32 cellular contexts compared by ENCODE assay signal in genomic region chr15:56148099-56148498, GRCh38.
"Had no signal": no experiment of that assay in that cellular context is flagged by ENCODE, and none has a peak within 500 bp of the region (broad histone marks: within the 10 kb centered on the region; RNA-seq: fewer than 3 reads in every experiment).

No MANE protein-coding gene starts in this region.

- H3K27me3 Mint-ChIP-seq: activated B cell treated with CpG ODN at 0.5 μM for 24 hours; activated CD4-positive, alpha-beta T cell treated with anti-CD3 and anti-CD28 coated beads, Interleukin-2, amount 10 ng/mL, durations not matched to agents 24 days and 14 days; activated naive CD4-positive, alpha-beta T cell treated with anti-CD3 and anti-CD28 coated beads, Interleukin-2, amount 50 U/mL, for 24 hours; activated T-cell treated with anti-CD3 and anti-CD28 coated beads, Interleukin-2, amount 50 U/mL, for 24 hours; T-cell; T-helper 17 cell had no signal

- H3K4me2 ChIP-seq: PC-9 had no signal

- H3K27ac Mint-ChIP-seq: activated B cell treated with CpG ODN at 0.5 μM for 24 hours; activated CD4-positive, alpha-beta T cell treated with anti-CD3 and anti-CD28 coated beads, Interleukin-2, amount 10 ng/mL, durations not matched to agents 24 days and 14 days; activated CD8-positive, alpha-beta T cell treated with anti-CD3 and anti-CD28 coated beads, Interleukin-2, amount 10 ng/mL, durations not matched to agents 7 days and 5 days; activated naive CD4-positive, alpha-beta T cell treated with anti-CD3 and anti-CD28 coated beads, Interleukin-2, amount 50 U/mL, for 24 hours; activated T-cell treated with anti-CD3 and anti-CD28 coated beads, Interleukin-2, amount 50 U/mL, for 24 hours; activated T-helper 2 cell treated with anti-CD3 and anti-CD28 coated beads, Interferon-gamma antibody, Interleukin-2, Interleukin-4, amounts not matched to agents 10 μg/mL and 5 μg/mL and 100 μg/mL, durations not matched to agents 14 hours and 24 hours and 36 hours; T-cell had no signal

- DNase-seq: activated B cell treated with CpG ODN at 0.5 μM for 24 hours; activated CD4-positive, alpha-beta T cell treated with anti-CD3 and anti-CD28 coated beads, Interleukin-2, amount 10 ng/mL, durations not matched to agents 24 days and 14 days; activated CD4-positive, alpha-beta T cell treated with anti-CD3 and anti-CD28 coated beads, Interleukin-2, amount 50 U/mL, for 4 hours; activated CD4-positive, CD25-positive, alpha-beta regulatory T cell treated with anti-CD3 and anti-CD28 coated beads, Interleukin-2, amount 50 U/mL, for 72 hours; activated CD8-positive, alpha-beta T cell treated with anti-CD3 and anti-CD28 coated beads, Interleukin-2, amount 10 ng/mL, durations not matched to agents 7 days and 5 days; activated gamma-delta T cell; activated naive CD4-positive, alpha-beta T cell treated with Interleukin-2 at 50 U/mL for 16 hours; activated T-cell treated with anti-CD3 and anti-CD28 coated beads, Interleukin-2, amount 50 U/mL, for 24 hours; amygdala; NCI-H1105 treated with DMSO at 0.1 percent for 48 hours; NCI-H1436; NCI-H1694; NCI-H1930; NCI-H2081 treated with DMSO at 0.1 percent for 48 hours; NCI-H345; NCI-H526; NCI-H748 treated with DMSO at 0.1 percent for 48 hours; NK-92 treated with Interleukin-12 subunit alpha and Interleukin-12 subunit beta, amount 100 ng/mL, for 24 hours; PC-9; SIG-M5; T-cell; T-helper 17 cell; T-helper 9 cell had no signal

- H2AFZ ChIP-seq: PC-9 had no signal

- H3K9me3 Mint-ChIP-seq: activated B cell treated with CpG ODN at 0.5 μM for 24 hours had no signal

- H3K4me3 ChIP-seq: ascending aorta, cardiac muscle cell, PC-9 had no signal

- H3K27me3 ChIP-seq: ascending aorta, cardiac muscle cell had no signal

- FAIRE-seq: RCC 7860 had no signal

- ATAC-seq: activated CD8-positive, alpha-beta T cell treated with anti-CD3 and anti-CD28 coated beads, Interleukin-2, amount 10 ng/mL, durations not matched to agents 7 days and 5 days; Right ventricle myocardium inferior; SK-N-SH treated with all-trans-retinoic acid at 6 μM for 48 hours; T-cell; T-helper 17 cell had no signal

- H3K4me1 ChIP-seq: ascending aorta had no signal

- H3K27ac ChIP-seq: ascending aorta, cardiac muscle cell, PC-9, RWPE1, VCaP had no signal

- H3K36me3 ChIP-seq: cardiac muscle cell had no signal

- H3K4me3 Mint-ChIP-seq: activated B cell treated with CpG ODN at 0.5 μM for 24 hours; activated CD4-positive, alpha-beta T cell treated with anti-CD3 and anti-CD28 coated beads, Interleukin-2, amount 10 ng/mL, durations not matched to agents 24 days and 14 days; activated CD8-positive, alpha-beta T cell treated with anti-CD3 and anti-CD28 coated beads, Interleukin-2, amount 10 ng/mL, durations not matched to agents 7 days and 5 days; activated naive CD4-positive, alpha-beta T cell treated with anti-CD3 and anti-CD28 coated beads, Interleukin-2, amount 50 U/mL, for 24 hours; activated T-cell treated with anti-CD3 and anti-CD28 coated beads, Interleukin-2, amount 50 U/mL, for 24 hours; T-cell; T-helper 17 cell had no signal
